In genomic region chr9:125633116-125633743, GRCh38 we compare ENCODE assay signal across 10 cellular contexts.
DNase-seq lines count a peak whose midpoint lies in the region; ATAC-seq and TF ChIP-seq lines count a peak whose summit lies in the region.
"Had no signal": no experiment of that assay in that cellular context is flagged by ENCODE, and none has a peak within 500 bp of the region (broad histone marks: within the 10 kb centered on the region; RNA-seq: fewer than 3 reads in every experiment).

No MANE protein-coding gene starts in this region.

- peak overlapping the region; percentile 96 for H3K27ac ChIP-seq in KMS-11
- H3K27ac ChIP-seq in dorsolateral prefrontal cortex, result no peak overlapping the region

- H3K9ac ChIP-seq in KMS-11, result peak overlapping the region; percentile 64

- no peak for ATAC-seq in activated T-helper 17 cell treated with anti-CD3 and anti-CD28 coated beads, Interleukin-2, amount 50 U/mL, for 72 hours (replicated peaks)
- ATAC-seq in GM18517 (IDR thresholded peaks at IDR 0.05; ENCODE audit: unreplicated experiment) (no peak), GM19467 (IDR thresholded peaks at IDR 0.05; ENCODE audit: unreplicated experiment) (no peak)

- H3K27me3 ChIP-seq in GM06990 (replicated peaks; ENCODE audit: control insufficient read depth, insufficient read depth, low read length) (no peaks in the 10 kb centered on the region), KMS-11 (ENCODE audit: insufficient read depth, low read depth) (no peaks in the 10 kb centered on the region), dorsolateral prefrontal cortex (no peaks in the 10 kb centered on the region)

- H2AFZ ChIP-seq in KMS-11 (ENCODE audit: low read depth), result no peak overlapping the region

- H3K4me2 ChIP-seq in KMS-11, result peak overlapping the region; percentile 85

- H3K9me3 Mint-ChIP-seq in activated T-helper 17 cell treated with anti-CD3 and anti-CD28 coated beads, Interleukin-2, amount 50 U/mL, for 72 hours, result no peaks in the 10 kb centered on the region
- no peaks in the 10 kb centered on the region for H3K9me3 Mint-ChIP-seq in activated naive CD4-positive, alpha-beta T cell treated with anti-CD3 and anti-CD28 coated beads, Interleukin-2, amount 10 ng/mL, durations not matched to agents 7 days and 5 days

- TF ChIP-seq CTCF in GM06990 (IDR thresholded peaks at IDR 0.05; ENCODE audit: insufficient read depth, low read length, poor library complexity, severe bottlenecking) (no peak), KMS-11 (conservative IDR thresholded peaks at IDR 0.05; ENCODE audit: low read depth, low read length) (no peak), dorsolateral prefrontal cortex (IDR thresholded peaks at IDR 0.05 in 54 of 56, conservative IDR thresholded peaks at IDR 0.05 in 2 of 56; ENCODE audit: low read depth in 1 of 56, partially characterized antibody in 56 of 56) (no peak)

- no peaks in the 10 kb centered on the region for H3K27me3 Mint-ChIP-seq in activated T-helper 17 cell treated with anti-CD3 and anti-CD28 coated beads, Interleukin-2, amount 50 U/mL, for 72 hours
- H3K27me3 Mint-ChIP-seq in activated naive CD4-positive, alpha-beta T cell treated with anti-CD3 and anti-CD28 coated beads, Interleukin-2, amount 10 ng/mL, durations not matched to agents 7 days and 5 days, result no peaks in the 10 kb centered on the region
- H3K27me3 Mint-ChIP-seq: progenitor cell of endocrine pancreas had no signal

- peaks cover 99% of the 10 kb centered on the region for H3K4me1 ChIP-seq in KMS-11 (ENCODE audit: low read depth, poor library complexity, severe bottlenecking)

- CTCF ChIA-PET in activated naive CD4-positive, alpha-beta T cell treated with anti-CD3 and anti-CD28 coated beads, Interleukin-2, amount 10 ng/mL, durations not matched to agents 7 days and 5 days (lab: Charles Lee), result interaction anchor here (0.9 to 2.0 kb wide), 6 partner anchors 12 to 226 kb away, joined by 3 to 12 read pairs (median 4); no protein-coding TSS in a partner anchor

- H3K36me3 ChIP-seq in GM06990 (ENCODE audit: control insufficient read depth, insufficient read depth, low read length), result no peaks in the 10 kb centered on the region
- no peaks in the 10 kb centered on the region for H3K36me3 ChIP-seq in KMS-11 (ENCODE audit: insufficient read depth)

- DNase-seq in GM06990 (ENCODE audit: extremely low read depth, insufficient read length), result no peak
- peak; percentile 37 for DNase-seq in mucosa of gallbladder (ENCODE audit: low spot score)
- no peak for DNase-seq in activated naive CD4-positive, alpha-beta T cell treated with anti-CD3 and anti-CD28 coated beads, Interleukin-2, amount 10 ng/mL, durations not matched to agents 7 days and 5 days
- DNase-seq in dorsolateral prefrontal cortex, result no peak
- DNase-seq: NK-92 treated with Interleukin-12 subunit alpha and Interleukin-12 subunit beta, amount 100 ng/mL, for 24 hours had no signal

- H3K4me3 ChIP-seq in GM06990 (replicated peaks; ENCODE audit: low read depth, low read length) (peak overlapping the region; percentile 47), KMS-11 (IDR thresholded peaks at IDR 0.05; ENCODE audit: insufficient read depth, low read depth, low read length) (no peak overlapping the region), dorsolateral prefrontal cortex (no peak overlapping the region)

- no peaks in the 10 kb centered on the region for H3K36me3 Mint-ChIP-seq in activated T-helper 17 cell treated with anti-CD3 and anti-CD28 coated beads, Interleukin-2, amount 50 U/mL, for 72 hours (ENCODE audit: low read depth)
- no peaks in the 10 kb centered on the region for H3K36me3 Mint-ChIP-seq in activated naive CD4-positive, alpha-beta T cell treated with anti-CD3 and anti-CD28 coated beads, Interleukin-2, amount 10 ng/mL, durations not matched to agents 7 days and 5 days

- H3K27ac Mint-ChIP-seq in activated T-helper 17 cell treated with anti-CD3 and anti-CD28 coated beads, Interleukin-2, amount 50 U/mL, for 72 hours, result peak overlapping the region; percentile 55
- no peak overlapping the region for H3K27ac Mint-ChIP-seq in activated naive CD4-positive, alpha-beta T cell treated with anti-CD3 and anti-CD28 coated beads, Interleukin-2, amount 10 ng/mL, durations not matched to agents 7 days and 5 days

- peaks cover 47% of the 10 kb centered on the region for H3K4me1 Mint-ChIP-seq in activated T-helper 17 cell treated with anti-CD3 and anti-CD28 coated beads, Interleukin-2, amount 50 U/mL, for 72 hours
- peaks cover 47% of the 10 kb centered on the region for H3K4me1 Mint-ChIP-seq in activated naive CD4-positive, alpha-beta T cell treated with anti-CD3 and anti-CD28 coated beads, Interleukin-2, amount 10 ng/mL, durations not matched to agents 7 days and 5 days

- H3K79me2 ChIP-seq in KMS-11 (ENCODE audit: insufficient read depth, low read depth), result peaks cover 72% of the 10 kb centered on the region

- intact Hi-C loops in dorsolateral prefrontal cortex (cut with DNase I), result loop anchor here in 1 of 2 donors (5.0 to 10.0 kb wide), 2 partner anchors 71 to 132 kb away; no protein-coding TSS in a partner anchor

- H4K20me1 ChIP-seq in KMS-11 (ENCODE audit: insufficient read depth), result no peaks in the 10 kb centered on the region

- peak overlapping the region; percentile 66 for H3K4me3 Mint-ChIP-seq in activated T-helper 17 cell treated with anti-CD3 and anti-CD28 coated beads, Interleukin-2, amount 50 U/mL, for 72 hours
- H3K4me3 Mint-ChIP-seq in activated naive CD4-positive, alpha-beta T cell treated with anti-CD3 and anti-CD28 coated beads, Interleukin-2, amount 10 ng/mL, durations not matched to agents 7 days and 5 days, result no peak overlapping the region
